In genomic region chr21:36429672-36430546, GRCh38 we compare ENCODE assay signal across 8 cellular contexts. TPM values are rescaled to one million over a fixed set of nuclear protein-coding genes. Genes with fewer than 3 reads are reported as not detected.
DNase-seq lines count a peak whose midpoint lies in the region; ATAC-seq and TF ChIP-seq lines count a peak whose summit lies in the region.

No MANE protein-coding gene starts in this region.

- TF ChIP-seq CTCF in DND-41 (IDR thresholded peaks at IDR 0.05; ENCODE audit: borderline replicate concordance, extremely low read depth, low read length, poor library complexity, severe bottlenecking) (no peak), astrocyte of the cerebellum (IDR thresholded peaks at IDR 0.05; ENCODE audit: low read depth, low read length, missing control alignments) (no peak)

- H3K9ac ChIP-seq in DND-41 (ENCODE audit: low read depth, low read length), result no peak overlapping the region

- H3K4me2 ChIP-seq in DND-41 (ENCODE audit: insufficient read depth, low read length), result no peak overlapping the region

- H3K79me2 ChIP-seq in DND-41 (ENCODE audit: insufficient read depth, low read length), result no peaks in the 10 kb centered on the region

- H4K20me1 ChIP-seq in DND-41 (ENCODE audit: insufficient read depth, low read length), result no peaks in the 10 kb centered on the region

- in situ Hi-C loops in astrocyte of the cerebellum (cut with HindIII; ENCODE audit: low sequenced_read_pairs), result no loop called here

- DNase-seq in DND-41 (no peak), HT-29 (ENCODE audit: low spot score) (peak; percentile 79), T1000 (lab: John Stamatoyannopoulos, UW) (peak; percentile 90), astrocyte of the cerebellum (ENCODE audit: low read depth) (peak; percentile 97), iPS-NIHi7 (ENCODE audit: extremely low spot score) (peak; percentile 85), Ammon's horn (ENCODE audit: low spot score) (no peak)
- DNase-seq in stimulated activated CD4-positive, alpha-beta T cell treated with anti-CD3 and anti-CD28 coated beads, Interleukin-15, amount 100 ng/mL, for 1 hour (ENCODE audit: low read depth in 1 of 2, low spot score in 1 of 2), result peak; percentile 27 to 44

- no peaks in the 10 kb centered on the region for H3K4me1 ChIP-seq in DND-41 (ENCODE audit: insufficient read depth, low read length)

- no peak overlapping the region for H3K27ac ChIP-seq in DND-41 (ENCODE audit: low read length)

- no peaks in the 10 kb centered on the region for H3K27me3 ChIP-seq in DND-41 (ENCODE audit: insufficient read depth, low read length, poor library complexity)

- H3K9me3 ChIP-seq in DND-41 (ENCODE audit: insufficient read depth, low read length, severe bottlenecking), result no peaks in the 10 kb centered on the region

- no peaks in the 10 kb centered on the region for H3K36me3 ChIP-seq in DND-41 (ENCODE audit: insufficient read depth, low read length)

- H2AFZ ChIP-seq in DND-41 (ENCODE audit: low read depth, low read length), result no peak overlapping the region

- ATAC-seq in DND-41 (ENCODE audit: insufficient read depth, low read depth) (peak; percentile 44; the same call in 1 of the 3 replicates), GM21423 (IDR thresholded peaks at IDR 0.05; ENCODE audit: unreplicated experiment) (peak; percentile 84)

- H3K4me3 ChIP-seq in DND-41 (ENCODE audit: low read depth in 1 of 2, low read length in 2 of 2) (no peak overlapping the region), astrocyte of the cerebellum (ENCODE audit: low read depth, low read length) (peak overlapping the region; percentile 16)

RNA-seq across cellular contexts. Expression of gene CHAF1B, which starts 44.7 kb away (rescaled TPM):
- total RNA-seq in HT-29 (2014; rRNA removed; shearing (Covaris generic)), result 5.7 and 8.0 TPM in 2 replicates

RNA-seq across cellular contexts. Expression of gene CLDN14, which starts 50.0 kb away (rescaled TPM):
- total RNA-seq in HT-29 (2014; rRNA removed; shearing (Covaris generic)), result not detected in 2 replicates

Comparison
In these comparisons a context has a peak if more than half of its experiments do, and no peak if none do; other contexts are left out.
1. DNase-seq: peak in HT-29 (single experiment), T1000 (single experiment), astrocyte of the cerebellum (single experiment), iPS-NIHi7 (single experiment) and stimulated activated CD4-positive, alpha-beta T cell treated with anti-CD3 and anti-CD28 coated beads, Interleukin-15, amount 100 ng/mL, for 1 hour (2 of 2); none in DND-41 (single experiment) and Ammon's horn (single experiment).